ENCODE assay signal across 14 cellular contexts in the genomic region with DNA sequence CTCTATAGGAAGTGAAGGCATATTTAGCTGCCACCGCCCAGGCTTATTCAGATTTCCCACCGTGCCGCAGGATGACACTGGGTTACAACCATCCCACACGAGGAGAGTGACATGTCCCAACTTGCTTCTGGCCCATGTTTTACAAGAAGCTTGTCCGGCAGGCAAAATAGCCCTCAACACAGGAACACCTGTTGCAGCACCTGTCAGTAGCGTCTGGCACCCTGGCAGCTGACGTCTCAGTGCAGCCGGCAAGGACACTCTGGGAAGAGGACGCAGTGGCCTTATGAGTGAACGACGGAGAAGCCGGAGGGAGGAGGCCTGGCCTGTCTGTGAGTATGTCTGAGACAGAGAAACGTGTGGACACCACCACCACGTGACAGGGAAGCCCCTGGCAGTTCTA. TPM values are rescaled to one million over a fixed set of nuclear protein-coding genes. Genes with fewer than 3 reads are reported as not detected.
DNase-seq lines count a peak whose midpoint lies in the region; ATAC-seq and TF ChIP-seq lines count a peak whose summit lies in the region.
"Had no signal": no experiment of that assay in that cellular context is flagged by ENCODE, and none has a peak within 500 bp of the region (broad histone marks: within the 10 kb centered on the region; RNA-seq: fewer than 3 reads in every experiment).

No MANE protein-coding gene starts in this region.

- DNase-seq in NCI-H1092 treated with DMSO at 0.1 percent for 48 hours (lab: John Stamatoyannopoulos, UW) (peak; percentile 15), NCI-H1092 (lab: John Stamatoyannopoulos, UW) (no peak), NCI-H748 treated with DMSO at 0.1 percent for 48 hours (lab: John Stamatoyannopoulos, UW) (peak; percentile 32), glutamatergic neuron (peak; percentile 46), D341Med (ENCODE audit: low spot score) (no peak), GM03348 (ENCODE audit: low spot score) (no peak)
- DNase-seq: activated CD8-positive, alpha-beta memory T cell treated with anti-CD3 and anti-CD28 coated beads, Interleukin-2, amount 10 ng/mL, durations not matched to agents 7 days and 5 days; DND-41; natural killer cell had no signal

- no peak for ATAC-seq in HG02870 (IDR thresholded peaks at IDR 0.05; ENCODE audit: unreplicated experiment)
- ATAC-seq: activated CD8-positive, alpha-beta memory T cell treated with anti-CD3 and anti-CD28 coated beads, Interleukin-2, amount 10 ng/mL, durations not matched to agents 7 days and 5 days; natural killer cell had no signal

- no peaks in the 10 kb centered on the region for H3K36me3 Mint-ChIP-seq in glutamatergic neuron (ENCODE audit: unreplicated experiment)
- H3K36me3 Mint-ChIP-seq: activated CD8-positive, alpha-beta memory T cell treated with anti-CD3 and anti-CD28 coated beads, Interleukin-2, amount 10 ng/mL, durations not matched to agents 7 days and 5 days; IgD-negative memory B cell; natural killer cell had no signal

- peaks cover 22% of the 10 kb centered on the region for H3K4me1 Mint-ChIP-seq in glutamatergic neuron (ENCODE audit: low read depth, unreplicated experiment)
- H3K4me1 Mint-ChIP-seq: IgD-negative memory B cell, natural killer cell had no signal

- TF ChIP-seq CTCF in glutamatergic neuron (IDR thresholded peaks at IDR 0.05; ENCODE audit: partially characterized antibody, unreplicated experiment), result no peak

- H3K9me3 Mint-ChIP-seq in glutamatergic neuron (ENCODE audit: unreplicated experiment), result peaks cover 9% of the 10 kb centered on the region
- H3K9me3 Mint-ChIP-seq: natural killer cell; T-helper 2 cell treated with Interferon-gamma antibody and Interleukin-4, amounts not matched to agents 5 μg/mL and 100 μg/mL, for 36 hours had no signal

- peak overlapping the region; percentile 93 for H3K27ac ChIP-seq in temporal lobe (ENCODE audit: low read depth, low read length)
- H3K27ac ChIP-seq: 22Rv1 had no signal

- peak overlapping the region; percentile 23 for H3K4me3 Mint-ChIP-seq in glutamatergic neuron (ENCODE audit: unreplicated experiment)
- H3K4me3 Mint-ChIP-seq: activated CD8-positive, alpha-beta memory T cell treated with anti-CD3 and anti-CD28 coated beads, Interleukin-2, amount 10 ng/mL, durations not matched to agents 7 days and 5 days; IgD-negative memory B cell; natural killer cell; T-helper 2 cell treated with Interferon-gamma antibody and Interleukin-4, amounts not matched to agents 5 μg/mL and 100 μg/mL, for 36 hours had no signal

- peaks cover 5% of the 10 kb centered on the region for H3K27me3 Mint-ChIP-seq in glutamatergic neuron (ENCODE audit: unreplicated experiment)
- H3K27me3 Mint-ChIP-seq: IgD-negative memory B cell had no signal

- H3K27ac Mint-ChIP-seq in glutamatergic neuron (ENCODE audit: unreplicated experiment), result peak overlapping the region; percentile 81
- H3K27ac Mint-ChIP-seq: activated CD8-positive, alpha-beta memory T cell treated with anti-CD3 and anti-CD28 coated beads, Interleukin-2, amount 10 ng/mL, durations not matched to agents 7 days and 5 days; natural killer cell; T-helper 2 cell treated with Interferon-gamma antibody and Interleukin-4, amounts not matched to agents 5 μg/mL and 100 μg/mL, for 36 hours had no signal

RNA-seq across cellular contexts. Expression of gene FAM174B, which starts 32.1 kb away (rescaled TPM):
- 8.6 TPM for total RNA-seq in glutamatergic neuron (ENCODE audit: unreplicated experiment)
- total RNA-seq in temporal lobe, result 9.8 TPM

Comparison
In these comparisons a context has a peak if more than half of its experiments do, and no peak if none do; other contexts are left out.
1. DNase-seq: peak in NCI-H1092 treated with DMSO at 0.1 percent for 48 hours (single experiment), NCI-H748 treated with DMSO at 0.1 percent for 48 hours (single experiment) and glutamatergic neuron (single experiment); none in NCI-H1092 (single experiment), D341Med (single experiment) and GM03348 (single experiment).